ENCODE assay signal across 25 cellular contexts in genomic region chr12:71128191-71128590, GRCh38. TPM values are rescaled to one million over a fixed set of nuclear protein-coding genes. Genes with fewer than 3 reads are reported as not detected.
DNase-seq lines count a peak whose midpoint lies in the region; ATAC-seq and TF ChIP-seq lines count a peak whose summit lies in the region.
"Had no signal": no experiment of that assay in that cellular context is flagged by ENCODE, and none has a peak within 500 bp of the region (broad histone marks: within the 10 kb centered on the region; RNA-seq: fewer than 3 reads in every experiment).

No MANE protein-coding gene starts in this region.

- no peak for ATAC-seq in GM18517 (IDR thresholded peaks at IDR 0.05; ENCODE audit: unreplicated experiment)
- ATAC-seq: activated naive CD4-positive, alpha-beta T cell treated with anti-CD3 and anti-CD28 coated beads, Interleukin-2, amount 50 U/mL, for 72 hours; activated T-cell treated with anti-CD3 and anti-CD28 coated beads, Interleukin-2, amount 50 U/mL, for 72 hours; body of pancreas; stimulated activated effector memory CD8-positive, alpha-beta T cell treated with anti-CD3 and anti-CD28 coated beads, Interleukin-12 subunit alpha, Interleukin-12 subunit beta, amount 100 ng/mL, for 72 hours had no signal

- H3K4me2 ChIP-seq in mesenchymal stem cell (ENCODE audit: low read length, poor library complexity, severe bottlenecking), result no peak overlapping the region

- no peak overlapping the region for H3K23ac ChIP-seq in mesenchymal stem cell (ENCODE audit: low read length in 2 of 2)

- H3K18ac ChIP-seq in mesenchymal stem cell (ENCODE audit: low read depth in 1 of 2, low read length in 2 of 2), result no peak overlapping the region

- TF ChIP-seq CTCF in fibroblast of mammary gland (conservative IDR thresholded peaks at IDR 0.05; ENCODE audit: control insufficient read depth, insufficient read depth, low read depth, low read length), result no peak
- TF ChIP-seq CTCF in suprapubic skin (IDR thresholded peaks at IDR 0.05), result no peak

- no peak overlapping the region for H3K14ac ChIP-seq in mesenchymal stem cell (ENCODE audit: low read length in 2 of 2)

- DNase-seq in ACHN (peak; percentile 53), HS-5 (ENCODE audit: low read depth) (peak; percentile 30), fibroblast of mammary gland (ENCODE audit: low read depth) (peak; percentile 26), mesenchymal stem cell (no peak), RPMI8226 (no peak), NOMO-1 (lab: John Stamatoyannopoulos, UW; ENCODE audit: unreplicated experiment in 2 of 2) (no peak), suprapubic skin (ENCODE audit: low spot score in 2 of 2) (no peak)
- DNase-seq: activated CD4-positive, alpha-beta T cell treated with anti-CD3 and anti-CD28 coated beads for 1 hour; activated T-cell treated with anti-CD3 and anti-CD28 coated beads, Interleukin-2, amount 50 U/mL, for 72 hours; body of pancreas; Karpas-422; left ventricle myocardium inferior; NCI-H1417 treated with DMSO at 0.1 percent for 48 hours; NCI-H446; retina; SW 1271 had no signal

- H3K36me3 ChIP-seq in mesenchymal stem cell (ENCODE audit: control insufficient read depth in 1 of 2, insufficient read depth in 2 of 2, low read depth in 1 of 2, low read length in 2 of 2) (no peaks in the 10 kb centered on the region), suprapubic skin (no peaks in the 10 kb centered on the region)
- H3K36me3 ChIP-seq: left ventricle myocardium inferior, neutrophil, tibial nerve had no signal

- no peak overlapping the region for H2BK5ac ChIP-seq in mesenchymal stem cell (ENCODE audit: low read depth, low read length, poor library complexity, severe bottlenecking)

- no peak overlapping the region for H2AK5ac ChIP-seq in mesenchymal stem cell (ENCODE audit: low read length, severe bottlenecking)

- in situ Hi-C loops in ACHN (cut with HindIII; ENCODE audit: low pct_ligation_motif_present, low pct_unique_long_range_greater_than_20kb, low sequenced_read_pairs), result no loop called here

- no peak overlapping the region for H3K4ac ChIP-seq in mesenchymal stem cell (ENCODE audit: low read depth in 1 of 2, low read length in 2 of 2)

- no peak overlapping the region for H3K4me3 ChIP-seq in fibroblast of mammary gland (ENCODE audit: control insufficient read depth, low read depth, low read length)
- H3K4me3 ChIP-seq in mesenchymal stem cell (ENCODE audit: insufficient read depth in 1 of 2, low read depth in 1 of 2, low read length in 2 of 2), result no peak overlapping the region
- no peak overlapping the region for H3K4me3 ChIP-seq in suprapubic skin
- H3K4me3 ChIP-seq: body of pancreas, gastrocnemius medialis, left ventricle myocardium inferior, tibial nerve had no signal

- no peak overlapping the region for H2BK12ac ChIP-seq in mesenchymal stem cell (ENCODE audit: low read length in 2 of 2)

- H3K9me3 ChIP-seq in mesenchymal stem cell (ENCODE audit: control insufficient read depth, low read length), result no peaks in the 10 kb centered on the region
- H3K9me3 ChIP-seq in suprapubic skin, result no peaks in the 10 kb centered on the region
- H3K9me3 ChIP-seq: body of pancreas, gastrocnemius medialis, left ventricle myocardium inferior, neutrophil, tibial nerve had no signal

- no peak for TF ChIP-seq EP300 in suprapubic skin (IDR thresholded peaks at IDR 0.05)

- no peak for TF ChIP-seq POLR2A in suprapubic skin (IDR thresholded peaks at IDR 0.05)

- WGBS in mesenchymal stem cell, result 25% methylated on average over 1 of the region's 1 CpG
- WGBS in suprapubic skin, result 24% methylated on average over 1 of the region's 1 CpG

- H3K27me3 ChIP-seq in mesenchymal stem cell (ENCODE audit: control insufficient read depth in 1 of 2, insufficient read depth in 1 of 2, low read length in 2 of 2) (no peaks in the 10 kb centered on the region), suprapubic skin (no peaks in the 10 kb centered on the region)
- H3K27me3 ChIP-seq: body of pancreas, gastrocnemius medialis, neutrophil, tibial nerve had no signal

- no peak overlapping the region for H4K91ac ChIP-seq in mesenchymal stem cell (ENCODE audit: low read length)

- no peaks in the 10 kb centered on the region for H3K79me1 ChIP-seq in mesenchymal stem cell (replicated peaks; ENCODE audit: low read length, poor library complexity, severe bottlenecking)

- H3K4me1 ChIP-seq in mesenchymal stem cell (ENCODE audit: control insufficient read depth, insufficient read depth, low read depth, low read length), result no peaks in the 10 kb centered on the region
- H3K4me1 ChIP-seq in suprapubic skin, result no peaks in the 10 kb centered on the region
- H3K4me1 ChIP-seq: body of pancreas, gastrocnemius medialis, left ventricle myocardium inferior, tibial nerve had no signal

- H3K9ac ChIP-seq in mesenchymal stem cell (ENCODE audit: low read length), result no peak overlapping the region

- peak overlapping the region; percentile 64 for H3K27ac ChIP-seq in mesenchymal stem cell (ENCODE audit: low read length, poor library complexity, severe bottlenecking)
- no peak overlapping the region for H3K27ac ChIP-seq in suprapubic skin
- H3K27ac ChIP-seq: body of pancreas, gastrocnemius medialis, left ventricle myocardium inferior, neutrophil, RWPE1, tibial nerve had no signal

- H2BK15ac ChIP-seq in mesenchymal stem cell (ENCODE audit: low read depth, poor library complexity, severe bottlenecking), result no peak overlapping the region

- H2BK120ac ChIP-seq in mesenchymal stem cell (ENCODE audit: low read depth, low read length), result no peak overlapping the region

- H4K8ac ChIP-seq in mesenchymal stem cell (ENCODE audit: low read length), result no peak overlapping the region

- no peak overlapping the region for H2AFZ ChIP-seq in mesenchymal stem cell (ENCODE audit: low read depth, low read length)

RNA-seq across cellular contexts. Expression of gene TSPAN8, which starts 29.6 kb away (rescaled TPM):
- not detected for polyA plus RNA-seq in mesenchymal stem cell (2013, experiment 1 of 2)
- polyA plus RNA-seq in mesenchymal stem cell (2013, experiment 2 of 2), result not detected
- 10 to 100 TPM in 3 of 4 donors, 1 to 10 TPM in 1; 8.3 to 33.6 (median 26.1) TPM for total RNA-seq in suprapubic skin
- total RNA-seq: activated CD8-positive, alpha-beta memory T cell treated with anti-CD3 and anti-CD28 coated beads for 36 hours; activated naive CD4-positive, alpha-beta T cell treated with anti-CD3 and anti-CD28 coated beads, Interleukin-2, amount 50 U/mL, for 72 hours; activated T-cell treated with anti-CD3 and anti-CD28 coated beads, Interleukin-2, amount 50 U/mL, for 72 hours; HT1080 had no signal

Comparison
In these comparisons a context has a peak if more than half of its experiments do, and no peak if none do; other contexts are left out.
1. DNase-seq: peak in ACHN (single experiment), HS-5 (single experiment) and fibroblast of mammary gland (single experiment); none in mesenchymal stem cell (single experiment), RPMI8226 (single experiment), NOMO-1 (0 of 2) and suprapubic skin (0 of 2).